Comparison of ENCODE assay signal across 17 cellular contexts in the genomic region with DNA sequence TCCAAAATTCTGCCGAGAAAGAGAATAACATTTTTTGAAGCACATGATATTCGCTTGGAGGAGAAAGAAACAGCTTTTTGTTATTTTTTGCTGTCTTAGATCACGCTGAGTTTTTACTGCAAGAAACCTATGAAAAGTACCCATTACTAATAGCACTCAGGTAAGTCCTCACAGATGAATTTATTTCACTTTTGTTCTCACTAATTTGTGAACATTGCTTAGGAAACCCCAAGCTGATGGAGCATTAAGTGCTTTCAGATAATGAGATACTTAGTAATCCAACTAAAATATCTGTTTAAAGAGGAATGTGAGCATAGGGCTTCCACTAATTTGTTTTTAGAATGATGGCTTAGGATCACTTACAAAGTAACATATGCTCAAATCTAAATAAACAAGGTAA.
DNase-seq lines count a peak whose midpoint lies in the region; FAIRE-seq and TF ChIP-seq lines count a peak whose summit lies in the region.
"Had no signal": no experiment of that assay in that cellular context is flagged by ENCODE, and none has a peak within 500 bp of the region (broad histone marks: within the 10 kb centered on the region; RNA-seq: fewer than 3 reads in every experiment).

No MANE protein-coding gene starts in this region.

- FAIRE-seq in GM18507 (lab: Jason Lieb, UNC) (peak; percentile 63), urothelium cell line (lab: Jason Lieb, UNC) (no peak)
- FAIRE-seq: H54 had no signal

- DNase-seq in NCI-H82 (lab: John Stamatoyannopoulos, UW) (peak; percentile 27), NCI-H82 treated with DMSO at 0.1 percent for 48 hours (lab: John Stamatoyannopoulos, UW; ENCODE audit: unreplicated experiment) (no peak), GM18507 (ENCODE audit: extremely low spot score, insufficient read length, low read depth) (no peak), urothelium cell line (ENCODE audit: low spot score) (no peak), putamen (ENCODE audit: low spot score) (no peak), NK-92 (lab: John Stamatoyannopoulos, UW; ENCODE audit: unreplicated experiment) (no peak)
- DNase-seq: CD4-positive, CD25-positive, alpha-beta regulatory T cell; CD8-positive, alpha-beta memory T cell; COR-L47; DMS 273 treated with DMSO at 0.1 percent for 48 hours; GDM1; HCEC 1CT; HFFc6 had no signal

- H3K27ac ChIP-seq in VCaP: peak overlapping the region; percentile 60
- H3K27ac ChIP-seq: BLaER1 treated with 17β-estradiol and CSF1 and Interleukin-3, amounts not matched to agents 10 nM and 100 nM; HL-60 had no signal

- TF ChIP-seq CTCF in VCaP (conservative IDR thresholded peaks at IDR 0.05): no peak
